Comparison of ENCODE assay signal across 19 cellular contexts in the genomic region with DNA sequence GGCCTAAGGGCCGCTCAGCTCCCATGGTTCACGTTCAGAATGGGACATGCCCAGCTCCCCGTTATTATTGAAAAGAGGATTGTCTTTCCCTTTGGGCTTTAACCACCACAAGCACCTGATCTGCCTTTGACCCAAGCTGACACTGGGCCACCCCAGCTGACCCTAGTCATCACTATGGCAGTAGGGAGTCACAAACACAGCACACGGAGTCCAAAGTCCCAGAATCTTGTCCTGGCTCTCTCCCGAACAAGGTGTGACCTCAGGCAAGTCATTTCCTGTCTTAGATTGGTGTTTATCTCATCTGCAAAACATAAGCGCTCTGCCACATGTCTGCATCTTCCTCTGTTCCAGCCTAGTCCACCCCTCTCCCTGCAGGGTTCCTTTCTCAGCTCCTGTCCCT. TPM values are rescaled to one million over a fixed set of nuclear protein-coding genes. Genes with fewer than 3 reads are reported as not detected.
DNase-seq lines count a peak whose midpoint lies in the region; ATAC-seq and TF ChIP-seq lines count a peak whose summit lies in the region.
"Had no signal": no experiment of that assay in that cellular context is flagged by ENCODE, and none has a peak within 500 bp of the region (broad histone marks: within the 10 kb centered on the region; RNA-seq: fewer than 3 reads in every experiment).

No MANE protein-coding gene starts in this region.

- H3K4me1 ChIP-seq in GM23338 (ENCODE audit: insufficient read depth) (no peaks in the 10 kb centered on the region), Peyer's patch (peaks cover 0 to 8% (median 0%) of the 10 kb centered on the region in 4 donors), prostate gland (replicated peaks) (no peaks in the 10 kb centered on the region)
- H3K4me1 ChIP-seq: heart right ventricle, upper lobe of left lung had no signal

- H3K27me3 Mint-ChIP-seq in GM23338 (ENCODE audit: insufficient read depth, low read depth, poor library complexity), result no peaks in the 10 kb centered on the region
- H3K27me3 Mint-ChIP-seq in osteocyte (ENCODE audit: unreplicated experiment), result peaks cover 20% of the 10 kb centered on the region
- H3K27me3 Mint-ChIP-seq: dendritic cell treated with granulocyte-macrophage colony-stimulating factor and Interleukin-4, amounts not matched to agents 40 ng/mL and 50 ng/mL, for 4 days had no signal

- no peaks in the 10 kb centered on the region for H3K9me2 ChIP-seq in GM23338 (ENCODE audit: insufficient read depth)

- H4K20me1 ChIP-seq in GM23338 (replicated peaks; ENCODE audit: insufficient read depth), result no peaks in the 10 kb centered on the region

- H3K27ac ChIP-seq in GM23338 (ENCODE audit: low read depth) (no peak overlapping the region), Peyer's patch (peak overlapping the region in 3 of 4 donors; percentile 33 to 80 (median 75)), prostate gland (no peak overlapping the region)
- H3K27ac ChIP-seq: C4-2B, esophagus squamous epithelium, heart right ventricle, neutrophil, upper lobe of left lung, VCaP had no signal

- no peaks in the 10 kb centered on the region; the same call in 2 of the 3 replicates for H3K4me1 Mint-ChIP-seq in GM23338
- no peaks in the 10 kb centered on the region for H3K4me1 Mint-ChIP-seq in osteocyte (ENCODE audit: unreplicated experiment)
- H3K4me1 Mint-ChIP-seq: central memory CD8-positive, alpha-beta T cell; stimulated activated memory B cell treated with anti-CD40 and anti-IgM and Interleukin-4, amounts not matched to agents 10 μg/mL and 1 μg/mL and 100 μg/mL, for 72 hours had no signal

- no peaks in the 10 kb centered on the region for H3K9me3 Mint-ChIP-seq in GM23338
- no peaks in the 10 kb centered on the region for H3K9me3 Mint-ChIP-seq in osteocyte (ENCODE audit: unreplicated experiment)
- H3K9me3 Mint-ChIP-seq: activated naive CD4-positive, alpha-beta T cell treated with anti-CD3 and anti-CD28 coated beads for 36 hours; activated T-cell treated with anti-CD3 and anti-CD28 coated beads, Interleukin-2, amount 50 U/mL, for 72 hours; central memory CD8-positive, alpha-beta T cell; dendritic cell treated with granulocyte-macrophage colony-stimulating factor and Interleukin-4, amounts not matched to agents 40 ng/mL and 50 ng/mL, for 4 days; stimulated activated memory B cell treated with anti-CD40 and anti-IgM and Interleukin-4, amounts not matched to agents 10 μg/mL and 1 μg/mL and 100 μg/mL, for 72 hours had no signal

- DNase-seq in GM23338 (ENCODE audit: low spot score), result no peak
- DNase-seq in Peyer's patch, result peak in 2 of 3 donors; percentile 78 to 79
- no peak for DNase-seq in left colon
- peak; percentile 49 for DNase-seq in osteocyte (ENCODE audit: extremely low spot score, unreplicated experiment)
- DNase-seq in pons (ENCODE audit: low spot score), result no peak
- no peak for DNase-seq in prostate gland (ENCODE audit: low spot score)
- DNase-seq: esophagus squamous epithelium had no signal

- H3K27me3 ChIP-seq in GM23338 (ENCODE audit: insufficient read depth), result no peaks in the 10 kb centered on the region
- H3K27me3 ChIP-seq in Peyer's patch, result no peaks in the 10 kb centered on the region
- H3K27me3 ChIP-seq in prostate gland (replicated peaks; ENCODE audit: insufficient read depth), result no peaks in the 10 kb centered on the region
- H3K27me3 ChIP-seq: neutrophil, upper lobe of left lung had no signal

- intact Hi-C loops in left colon (cut with DNase I, micrococcal nuclease), result loop anchor here in 1 of 2 donors (10.0 kb wide), 2 partner anchors 77 to 247 kb away; no protein-coding TSS in a partner anchor
- intact Hi-C loops in prostate gland (cut with DNase I), result loop anchor here (5.0 kb wide), 1 partner anchor 250 kb away; no protein-coding TSS in a partner anchor

- no peaks in the 10 kb centered on the region for H3K79me2 ChIP-seq in GM23338 (replicated peaks; ENCODE audit: insufficient read depth)

- no peak overlapping the region for H3K4me2 ChIP-seq in GM23338

- TF ChIP-seq CTCF in GM23338 (conservative IDR thresholded peaks at IDR 0.05; ENCODE audit: low read depth in 2 of 2) (no peak), Peyer's patch (IDR thresholded peaks at IDR 0.05) (no peak), osteocyte (IDR thresholded peaks at IDR 0.05) (no peak), prostate gland (IDR thresholded peaks at IDR 0.05) (no peak)

- no peaks in the 10 kb centered on the region for H3F3A ChIP-seq in GM23338 (replicated peaks; ENCODE audit: low read depth)

- no peaks in the 10 kb centered on the region for H3K36me3 Mint-ChIP-seq in GM23338 (ENCODE audit: low read depth)
- no peaks in the 10 kb centered on the region for H3K36me3 Mint-ChIP-seq in osteocyte (ENCODE audit: unreplicated experiment)
- H3K36me3 Mint-ChIP-seq: stimulated activated memory B cell treated with anti-CD40 and anti-IgM and Interleukin-4, amounts not matched to agents 10 μg/mL and 1 μg/mL and 100 μg/mL, for 72 hours had no signal

- H3K27ac Mint-ChIP-seq in GM23338 (no peak overlapping the region), osteocyte (ENCODE audit: unreplicated experiment) (no peak overlapping the region)
- H3K27ac Mint-ChIP-seq: activated naive CD4-positive, alpha-beta T cell treated with anti-CD3 and anti-CD28 coated beads for 36 hours; activated T-cell treated with anti-CD3 and anti-CD28 coated beads, Interleukin-2, amount 50 U/mL, for 72 hours; dendritic cell treated with granulocyte-macrophage colony-stimulating factor and Interleukin-4, amounts not matched to agents 40 ng/mL and 50 ng/mL, for 4 days; stimulated activated memory B cell treated with anti-CD40 and anti-IgM and Interleukin-4, amounts not matched to agents 10 μg/mL and 1 μg/mL and 100 μg/mL, for 72 hours had no signal

- H2AFZ ChIP-seq in GM23338, result peak overlapping the region; percentile 94

- TF ChIP-seq POLR2A in Peyer's patch (IDR thresholded peaks at IDR 0.05), result no peak
- no peak for TF ChIP-seq POLR2A in prostate gland (IDR thresholded peaks at IDR 0.05)

- H3K4me3 Mint-ChIP-seq in GM23338 (no peak overlapping the region), osteocyte (ENCODE audit: unreplicated experiment) (no peak overlapping the region)
- H3K4me3 Mint-ChIP-seq: activated naive CD4-positive, alpha-beta T cell treated with anti-CD3 and anti-CD28 coated beads for 36 hours; activated T-cell treated with anti-CD3 and anti-CD28 coated beads, Interleukin-2, amount 50 U/mL, for 72 hours; central memory CD8-positive, alpha-beta T cell; dendritic cell treated with granulocyte-macrophage colony-stimulating factor and Interleukin-4, amounts not matched to agents 40 ng/mL and 50 ng/mL, for 4 days; stimulated activated memory B cell treated with anti-CD40 and anti-IgM and Interleukin-4, amounts not matched to agents 10 μg/mL and 1 μg/mL and 100 μg/mL, for 72 hours had no signal

- no peaks in the 10 kb centered on the region for H3K36me3 ChIP-seq in GM23338 (ENCODE audit: insufficient read depth)
- no peaks in the 10 kb centered on the region for H3K36me3 ChIP-seq in Peyer's patch
- H3K36me3 ChIP-seq in prostate gland, result no peaks in the 10 kb centered on the region
- H3K36me3 ChIP-seq: esophagus squamous epithelium, heart right ventricle, neutrophil, upper lobe of left lung had no signal

- H3K4me3 ChIP-seq in GM23338, result no peak overlapping the region
- H3K4me3 ChIP-seq in Peyer's patch, result no peak overlapping the region
- no peak overlapping the region for H3K4me3 ChIP-seq in prostate gland
- H3K4me3 ChIP-seq: esophagus squamous epithelium, heart right ventricle, upper lobe of left lung had no signal

- WGBS in prostate gland, result 91% methylated on average over 6 of the region's 6 CpGs

- H3K9me3 ChIP-seq in Peyer's patch, result no peaks in the 10 kb centered on the region
- H3K9me3 ChIP-seq in prostate gland, result no peaks in the 10 kb centered on the region
- H3K9me3 ChIP-seq: esophagus squamous epithelium, heart right ventricle, neutrophil, upper lobe of left lung had no signal

- ATAC-seq in GM23338 (no peak), left colon (peak; percentile 90), GM18870 (IDR thresholded peaks at IDR 0.05; ENCODE audit: unreplicated experiment) (no peak)

TF ChIP-seq in GM23338, 12 proteins besides CTCF, POLR2A, EP300 and RAD21 (continues in another document):
- TF ChIP-seq JUNB (IDR thresholded peaks at IDR 0.05; ENCODE audit: unreplicated experiment), result no peak
- TF ChIP-seq EZH2 (IDR thresholded peaks at IDR 0.05; ENCODE audit: low read depth, unreplicated experiment), result no peak

RNA-seq across cellular contexts. Expression of a gene that starts 31.5 kb away (rescaled TPM):
- total RNA-seq in GM23338 (2014; rRNA removed; shearing (Covaris generic)), result not detected in 2 replicates
- polyA plus RNA-seq in GM23338 (2016; fragmentation: Nextera tagmentation; extraction: Ambion mirVana), result not detected in 2 replicates
- total RNA-seq in Peyer's patch (not detected), left colon (under 1 TPM in 1 of 2 donors, not detected in 1; 0.39 TPM), osteocyte (3.2 and 3.8 TPM in 2 replicates), prostate gland (1 to 10 TPM; 2.0 to 6.7 TPM)
- total RNA-seq: activated naive CD4-positive, alpha-beta T cell treated with anti-CD3 and anti-CD28 coated beads for 36 hours; esophagus squamous epithelium; pulmonary artery endothelial cell had no signal

Comparison
In these comparisons a context has a peak if more than half of its experiments do, and no peak if none do; other contexts are left out.
1. DNase-seq: peak in Peyer's patch (2 of 3) and osteocyte (single experiment); none in GM23338 (single experiment), left colon (0 of 2), pons (single experiment) and prostate gland (single experiment).
2. H3K27ac ChIP-seq: peak in Peyer's patch (3 of 4); none in GM23338 (single experiment) and prostate gland (0 of 2).